In genomic region chr2:237590272-237591020, GRCh38 we compare ENCODE assay signal across 1 cellular context.
TF ChIP-seq lines count a peak whose summit lies in the region.

RAB17 (minus strand) TSS chr2:237590734; CDS start chr2:237586154, 4,580 bp downstream.

TF ChIP-seq in HepG2, 621 proteins besides CTCF, POLR2A, EP300 and RAD21 (continued from another document and continues in another):
- TF ChIP-seq ZNF407 (CRISPR knock-in tag; IDR thresholded peaks at IDR 0.05; ENCODE audit: not compliant biosample characterization) (peak; percentile 65), TCF12 (IDR thresholded peaks at IDR 0.05) (no peak), TCF12 (CRISPR knock-in tag; IDR thresholded peaks at IDR 0.05) (peak; percentile 98), ZNF33B (CRISPR knock-in tag; IDR thresholded peaks at IDR 0.05) (0 out of 2 replicates have a peak, but pooled peaks have one; percentile 61), ATF6 (CRISPR knock-in tag; conservative IDR thresholded peaks at IDR 0.05) (no peak), MNT (IDR thresholded peaks at IDR 0.05) (peak; percentile 92), GMEB2 (CRISPR knock-in tag; IDR thresholded peaks at IDR 0.05; ENCODE audit: low read depth) (no peak), TCF7L2 (IDR thresholded peaks at IDR 0.05; ENCODE audit: low read depth, low read length) (no peak), NCOA2 (CRISPR knock-in tag; IDR thresholded peaks at IDR 0.05) (peak; percentile 91), ZNF646 (CRISPR knock-in tag; IDR thresholded peaks at IDR 0.05) (peak; percentile 97), HOXA9 (CRISPR knock-in tag; IDR thresholded peaks at IDR 0.05; ENCODE audit: borderline replicate concordance) (no peak), BCL3 (CRISPR knock-in tag; IDR thresholded peaks at IDR 0.05) (peak; percentile 94), ZNF749 (CRISPR knock-in tag; IDR thresholded peaks at IDR 0.05; ENCODE audit: borderline replicate concordance) (0 out of 2 replicates have a peak, but pooled peaks have one; percentile 57), PAXIP1 (CRISPR knock-in tag; conservative IDR thresholded peaks at IDR 0.05) (peak; percentile 98), PREB (CRISPR knock-in tag; IDR thresholded peaks at IDR 0.05) (no peak), TFAP4 (IDR thresholded peaks at IDR 0.05; ENCODE audit: borderline replicate concordance, low read depth) (peak; percentile 88), ZZZ3 (CRISPR knock-in tag; IDR thresholded peaks at IDR 0.05; ENCODE audit: borderline replicate concordance) (peak; percentile 86), SMC3 (IDR thresholded peaks at IDR 0.05; ENCODE audit: low read length) (no peak), MAX (IDR thresholded peaks at IDR 0.05) (peak; percentile 79), ARNTL (CRISPR knock-in tag; IDR thresholded peaks at IDR 0.05) (peak; percentile 98), ISL2 (CRISPR knock-in tag; IDR thresholded peaks at IDR 0.05) (peak; percentile 84)
